ENCODE assay signal across 14 cellular contexts in genomic region chr7:30329706-30330105, GRCh38. TPM values are rescaled to one million over a fixed set of nuclear protein-coding genes. Genes with fewer than 3 reads are reported as not detected.
DNase-seq lines count a peak whose midpoint lies in the region; ATAC-seq and TF ChIP-seq lines count a peak whose summit lies in the region.
"Had no signal": no experiment of that assay in that cellular context is flagged by ENCODE, and none has a peak within 500 bp of the region (broad histone marks: within the 10 kb centered on the region; RNA-seq: fewer than 3 reads in every experiment).

No MANE protein-coding gene starts in this region.

- no peaks in the 10 kb centered on the region for H3K36me3 ChIP-seq in uterus

- H3K9me3 Mint-ChIP-seq in activated naive CD8-positive, alpha-beta T cell (ENCODE audit: low read depth): no peaks in the 10 kb centered on the region
- peaks cover 13% of the 10 kb centered on the region for H3K9me3 Mint-ChIP-seq in activated naive CD8-positive, alpha-beta T cell treated with anti-CD3 and anti-CD28 coated beads, Interleukin-2, amount 50 U/mL, for 24 hours
- H3K9me3 Mint-ChIP-seq in activated T-helper 17 cell treated with anti-CD3 and anti-CD28 coated beads, Interleukin-2, amount 50 U/mL, for 72 hours: no peaks in the 10 kb centered on the region

- peaks cover 0 to 5% of the 10 kb centered on the region in 2 donors for H3K4me1 ChIP-seq in uterus
- H3K4me1 ChIP-seq: Caco-2 had no signal

- intact Hi-C loops in uterus (cut with DNase I; ENCODE audit: low total_unique reads): no loop called here
- intact Hi-C loops in head of caudate nucleus (cut with DNase I): no loop called here

- TF ChIP-seq CTCF in uterus (IDR thresholded peaks at IDR 0.05): no peak

- H3K27me3 ChIP-seq in uterus: no peaks in the 10 kb centered on the region
- H3K27me3 ChIP-seq: stomach had no signal

- H3K27me3 Mint-ChIP-seq in activated naive CD8-positive, alpha-beta T cell: no peaks in the 10 kb centered on the region
- no peaks in the 10 kb centered on the region for H3K27me3 Mint-ChIP-seq in activated naive CD8-positive, alpha-beta T cell treated with anti-CD3 and anti-CD28 coated beads, Interleukin-2, amount 50 U/mL, for 24 hours
- H3K27me3 Mint-ChIP-seq in activated T-helper 17 cell treated with anti-CD3 and anti-CD28 coated beads, Interleukin-2, amount 50 U/mL, for 72 hours: no peaks in the 10 kb centered on the region

- no peak overlapping the region for H3K4me3 ChIP-seq in uterus
- H3K4me3 ChIP-seq: stomach had no signal

- peaks cover 14% of the 10 kb centered on the region for H3K36me3 Mint-ChIP-seq in activated naive CD8-positive, alpha-beta T cell
- peaks cover 12% of the 10 kb centered on the region for H3K36me3 Mint-ChIP-seq in activated naive CD8-positive, alpha-beta T cell treated with anti-CD3 and anti-CD28 coated beads, Interleukin-2, amount 50 U/mL, for 24 hours (ENCODE audit: low read depth)
- peaks cover 15% of the 10 kb centered on the region for H3K36me3 Mint-ChIP-seq in activated T-helper 17 cell treated with anti-CD3 and anti-CD28 coated beads, Interleukin-2, amount 50 U/mL, for 72 hours (ENCODE audit: low read depth)

- H3K4me1 Mint-ChIP-seq in activated naive CD8-positive, alpha-beta T cell (ENCODE audit: low read depth): peaks cover 62% of the 10 kb centered on the region
- H3K4me1 Mint-ChIP-seq in activated naive CD8-positive, alpha-beta T cell treated with anti-CD3 and anti-CD28 coated beads, Interleukin-2, amount 50 U/mL, for 24 hours: peaks cover 66% of the 10 kb centered on the region
- H3K4me1 Mint-ChIP-seq in activated T-helper 17 cell treated with anti-CD3 and anti-CD28 coated beads, Interleukin-2, amount 50 U/mL, for 72 hours: peaks cover 41% of the 10 kb centered on the region

- H3K9me3 ChIP-seq in uterus: no peaks in the 10 kb centered on the region
- H3K9me3 ChIP-seq: Caco-2, stomach had no signal

- no peak for DNase-seq in activated naive CD8-positive, alpha-beta T cell treated with anti-CD3 and anti-CD28 coated beads, Interleukin-2, amount 50 U/mL, for 24 hours
- DNase-seq in MV-4-11 (lab: John Stamatoyannopoulos, UW) (peak; percentile 70), uterus (no peak), head of caudate nucleus (no peak)
- no peak for DNase-seq in activated effector memory CD4-positive, alpha-beta T cell treated with Interleukin-2 at 50 U/mL for 16 hours
- DNase-seq: ACHN; activated CD4-positive, CD25-positive, alpha-beta regulatory T cell treated with anti-CD3 and anti-CD28 coated beads, Interleukin-2, amount 50 U/mL, for 72 hours; activated effector memory CD4-positive, alpha-beta T cell treated with anti-CD3 and anti-CD28 coated beads, Interleukin-2, amount 50 U/mL, for 16 hours; Caco-2; hypothalamus; stomach had no signal

- peak overlapping the region; percentile 80 for H3K27ac Mint-ChIP-seq in activated naive CD8-positive, alpha-beta T cell
- H3K27ac Mint-ChIP-seq in activated naive CD8-positive, alpha-beta T cell treated with anti-CD3 and anti-CD28 coated beads, Interleukin-2, amount 50 U/mL, for 24 hours: no peak overlapping the region
- H3K27ac Mint-ChIP-seq in activated T-helper 17 cell treated with anti-CD3 and anti-CD28 coated beads, Interleukin-2, amount 50 U/mL, for 72 hours: peak overlapping the region; percentile 26

- H3K27ac ChIP-seq in uterus: peak overlapping the region; percentile 27 to 43

- ATAC-seq in activated naive CD8-positive, alpha-beta T cell treated with anti-CD3 and anti-CD28 coated beads, Interleukin-2, amount 50 U/mL, for 24 hours: no peak
- ATAC-seq in activated T-helper 17 cell treated with anti-CD3 and anti-CD28 coated beads, Interleukin-2, amount 50 U/mL, for 72 hours (replicated peaks): no peak
- ATAC-seq in GM19397 (IDR thresholded peaks at IDR 0.05; ENCODE audit: unreplicated experiment): no peak

- H3K4me3 Mint-ChIP-seq in activated naive CD8-positive, alpha-beta T cell: no peak overlapping the region
- no peak overlapping the region for H3K4me3 Mint-ChIP-seq in activated naive CD8-positive, alpha-beta T cell treated with anti-CD3 and anti-CD28 coated beads, Interleukin-2, amount 50 U/mL, for 24 hours
- H3K4me3 Mint-ChIP-seq in activated T-helper 17 cell treated with anti-CD3 and anti-CD28 coated beads, Interleukin-2, amount 50 U/mL, for 72 hours: peak overlapping the region; percentile 65

- no peak for TF ChIP-seq POLR2A in uterus (IDR thresholded peaks at IDR 0.05)

RNA-seq across cellular contexts. Expression of gene ZNRF2, which starts 45.3 kb away (rescaled TPM):
- 1 to 10 TPM; 6.7 to 9.8 TPM for total RNA-seq in activated T-helper 17 cell treated with anti-CD3 and anti-CD28 coated beads, Interleukin-2, amount 50 U/mL, for 72 hours
- total RNA-seq in uterus: 10 to 100 TPM; 22.0 to 40.6 (median 27.3) TPM
